ENCODE assay signal across 14 cellular contexts in the genomic region with DNA sequence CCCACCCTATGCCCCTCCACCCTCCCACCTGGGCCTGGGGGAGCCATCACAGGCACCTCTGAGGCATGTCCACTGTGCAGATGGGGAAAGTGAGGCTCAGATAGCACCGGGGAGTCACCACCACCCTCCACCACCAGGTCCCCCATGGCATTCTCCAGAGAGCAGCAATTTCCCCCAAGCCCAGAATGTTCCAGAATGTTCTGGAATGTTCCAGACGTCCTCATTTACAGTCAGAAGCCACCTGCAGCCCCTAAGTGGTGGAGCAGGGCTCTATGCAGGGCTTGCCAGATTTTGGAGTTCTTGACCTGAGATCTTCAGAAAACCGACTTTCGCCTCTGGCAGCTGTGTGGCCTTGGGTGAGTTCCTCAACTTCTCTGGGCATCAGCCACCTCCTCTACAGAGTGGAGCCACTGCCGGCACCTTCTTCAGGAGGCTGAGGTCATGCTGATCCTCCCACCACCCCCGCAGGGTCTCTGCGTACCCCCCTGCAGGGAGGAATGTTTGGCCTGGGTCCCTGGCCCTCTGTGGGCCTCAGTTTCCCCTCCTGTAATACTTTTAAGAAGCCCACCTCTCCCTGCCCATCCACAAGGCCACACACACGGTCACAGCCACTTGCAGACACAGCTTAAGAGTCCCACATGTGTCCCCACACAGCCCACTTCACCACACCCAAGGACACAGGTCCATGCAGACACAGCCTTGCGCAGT. TPM values are rescaled to one million over a fixed set of nuclear protein-coding genes. Genes with fewer than 3 reads are reported as not detected.
A peak's percentile ranks its signal among the peaks of the same experiment; 100 is the strongest.
DNase-seq lines count a peak whose midpoint lies in the region; ATAC-seq and TF ChIP-seq lines count a peak whose summit lies in the region.
"Had no signal": no experiment of that assay in that cellular context is flagged by ENCODE, and none has a peak within 500 bp of the region (broad histone marks: within the 10 kb centered on the region; RNA-seq: fewer than 3 reads in every experiment).

No MANE protein-coding gene starts in this region.

- intact Hi-C loops in natural killer cell (cut with micrococcal nuclease), result no loop called here
- intact Hi-C loops in naive thymus-derived CD4-positive, alpha-beta T cell (cut with micrococcal nuclease), result no loop called here

- H3K36me3 Mint-ChIP-seq in natural killer cell, result no peaks in the 10 kb centered on the region
- no peaks in the 10 kb centered on the region for H3K36me3 Mint-ChIP-seq in natural killer cell treated with Interleukin-12 subunit alpha and Interleukin-12 subunit beta and Interleukin-15 and Interleukin-18, amount 100 ng/mL, for 72 hours
- H3K36me3 Mint-ChIP-seq in naive thymus-derived CD4-positive, alpha-beta T cell, result no peaks in the 10 kb centered on the region
- H3K36me3 Mint-ChIP-seq in stimulated activated effector memory CD8-positive, alpha-beta T cell treated with anti-CD3 and anti-CD28 coated beads, Interleukin-12 subunit alpha, Interleukin-12 subunit beta, amount 100 ng/mL, for 72 hours, result no peaks in the 10 kb centered on the region
- H3K36me3 Mint-ChIP-seq: CD4-positive, CD25-positive, alpha-beta regulatory T cell had no signal

- H3K27ac ChIP-seq in naive thymus-derived CD4-positive, alpha-beta T cell (ENCODE audit: low read depth, low read length), result no peak overlapping the region
- H3K27ac ChIP-seq: BLaER1 treated with 17β-estradiol and CSF1 and Interleukin-3, amounts not matched to agents 10 nM and 100 nM had no signal

- no peaks in the 10 kb centered on the region for H3K36me3 ChIP-seq in naive thymus-derived CD4-positive, alpha-beta T cell (ENCODE audit: control insufficient read depth in 2 of 3, insufficient read depth in 3 of 3, low read length in 3 of 3)
- H3K36me3 ChIP-seq: BLaER1 treated with 17β-estradiol and CSF1 and Interleukin-3, amounts not matched to agents 10 nM and 100 nM; HAP-1 had no signal

- ATAC-seq in natural killer cell, result peak in 1 of 3 donors; percentile 34
- ATAC-seq in natural killer cell treated with Interleukin-12 subunit alpha and Interleukin-12 subunit beta and Interleukin-15 and Interleukin-18, amount 100 ng/mL, for 72 hours, result no peak
- peak; percentile 31 for ATAC-seq in naive thymus-derived CD4-positive, alpha-beta T cell
- ATAC-seq in stimulated activated effector memory CD8-positive, alpha-beta T cell treated with anti-CD3 and anti-CD28 coated beads, Interleukin-12 subunit alpha, Interleukin-12 subunit beta, amount 100 ng/mL, for 72 hours, result no peak
- no peak for ATAC-seq in HG03108 (IDR thresholded peaks at IDR 0.05; ENCODE audit: unreplicated experiment)

- H3K9me3 ChIP-seq in naive thymus-derived CD4-positive, alpha-beta T cell (ENCODE audit: control insufficient read depth in 2 of 3, low read length in 3 of 3), result no peaks in the 10 kb centered on the region
- H3K9me3 ChIP-seq: BLaER1 treated with 17β-estradiol and CSF1 and Interleukin-3, amounts not matched to agents 10 nM and 100 nM; HAP-1 had no signal

- DNase-seq in natural killer cell, result no peak
- DNase-seq in natural killer cell treated with Interleukin-12 subunit alpha and Interleukin-12 subunit beta and Interleukin-15 and Interleukin-18, amount 100 ng/mL, for 72 hours (ENCODE audit: low spot score), result no peak
- no peak for DNase-seq in naive thymus-derived CD4-positive, alpha-beta T cell
- DNase-seq in stimulated activated effector memory CD8-positive, alpha-beta T cell treated with anti-CD3 and anti-CD28 coated beads, Interleukin-12 subunit alpha, Interleukin-12 subunit beta, amount 100 ng/mL, for 72 hours (ENCODE audit: low spot score in 2 of 2), result no peak
- no peak for DNase-seq in inferior parietal cortex (ENCODE audit: extremely low spot score)
- DNase-seq: ACHN; CD4-positive, CD25-positive, alpha-beta regulatory T cell; DMS53; GF-D8; GOT3 had no signal

- H3K9me3 Mint-ChIP-seq in natural killer cell, result no peaks in the 10 kb centered on the region
- no peaks in the 10 kb centered on the region for H3K9me3 Mint-ChIP-seq in natural killer cell treated with Interleukin-12 subunit alpha and Interleukin-12 subunit beta and Interleukin-15 and Interleukin-18, amount 100 ng/mL, for 72 hours
- H3K9me3 Mint-ChIP-seq in naive thymus-derived CD4-positive, alpha-beta T cell, result no peaks in the 10 kb centered on the region
- no peaks in the 10 kb centered on the region for H3K9me3 Mint-ChIP-seq in stimulated activated effector memory CD8-positive, alpha-beta T cell treated with anti-CD3 and anti-CD28 coated beads, Interleukin-12 subunit alpha, Interleukin-12 subunit beta, amount 100 ng/mL, for 72 hours

- no peak for TF ChIP-seq CTCF in natural killer cell (IDR thresholded peaks at IDR 0.05)

- CTCF ChIA-PET in naive thymus-derived CD4-positive, alpha-beta T cell (lab: Charles Lee), result no interaction called here

- H3K4me1 ChIP-seq in naive thymus-derived CD4-positive, alpha-beta T cell (ENCODE audit: control insufficient read depth in 2 of 2, insufficient read depth in 2 of 2, low read length in 2 of 2), result no peaks in the 10 kb centered on the region
- H3K4me1 ChIP-seq: HAP-1 had no signal

- H3K4me3 Mint-ChIP-seq in natural killer cell, result peak overlapping the region; percentile 73
- no peak overlapping the region for H3K4me3 Mint-ChIP-seq in natural killer cell treated with Interleukin-12 subunit alpha and Interleukin-12 subunit beta and Interleukin-15 and Interleukin-18, amount 100 ng/mL, for 72 hours
- no peak overlapping the region for H3K4me3 Mint-ChIP-seq in naive thymus-derived CD4-positive, alpha-beta T cell
- no peak overlapping the region for H3K4me3 Mint-ChIP-seq in stimulated activated effector memory CD8-positive, alpha-beta T cell treated with anti-CD3 and anti-CD28 coated beads, Interleukin-12 subunit alpha, Interleukin-12 subunit beta, amount 100 ng/mL, for 72 hours
- H3K4me3 Mint-ChIP-seq: CD4-positive, CD25-positive, alpha-beta regulatory T cell had no signal

- POLR2A ChIA-PET in naive thymus-derived CD4-positive, alpha-beta T cell (lab: Charles Lee), result no interaction called here

- H3K4me1 Mint-ChIP-seq in natural killer cell, result peaks cover 19 to 23% of the 10 kb centered on the region in 2 donors
- peaks cover 6 to 17% of the 10 kb centered on the region in 2 donors for H3K4me1 Mint-ChIP-seq in natural killer cell treated with Interleukin-12 subunit alpha and Interleukin-12 subunit beta and Interleukin-15 and Interleukin-18, amount 100 ng/mL, for 72 hours (ENCODE audit: low read depth in 2 of 2)
- H3K4me1 Mint-ChIP-seq in naive thymus-derived CD4-positive, alpha-beta T cell, result peaks cover 0 to 7% (median 0%) of the 10 kb centered on the region in 7 donors
- H3K4me1 Mint-ChIP-seq in stimulated activated effector memory CD8-positive, alpha-beta T cell treated with anti-CD3 and anti-CD28 coated beads, Interleukin-12 subunit alpha, Interleukin-12 subunit beta, amount 100 ng/mL, for 72 hours, result peaks cover 5% of the 10 kb centered on the region

- H3K27me3 Mint-ChIP-seq in natural killer cell (ENCODE audit: low read depth in 2 of 2), result no peaks in the 10 kb centered on the region
- H3K27me3 Mint-ChIP-seq in natural killer cell treated with Interleukin-12 subunit alpha and Interleukin-12 subunit beta and Interleukin-15 and Interleukin-18, amount 100 ng/mL, for 72 hours, result no peaks in the 10 kb centered on the region
- peaks cover 0 to 6% (median 0%) of the 10 kb centered on the region in 5 donors for H3K27me3 Mint-ChIP-seq in naive thymus-derived CD4-positive, alpha-beta T cell

- H3K4me3 ChIP-seq in naive thymus-derived CD4-positive, alpha-beta T cell (ENCODE audit: low read length), result no peak overlapping the region
- H3K4me3 ChIP-seq: BLaER1 treated with 17β-estradiol and CSF1 and Interleukin-3, amounts not matched to agents 10 nM and 100 nM; HAP-1 had no signal

- H3K27me3 ChIP-seq in naive thymus-derived CD4-positive, alpha-beta T cell (ENCODE audit: control insufficient read depth in 2 of 2, insufficient read depth in 2 of 2, low read length in 2 of 2), result no peaks in the 10 kb centered on the region
- H3K27me3 ChIP-seq: BLaER1 treated with 17β-estradiol and CSF1 and Interleukin-3, amounts not matched to agents 10 nM and 100 nM had no signal

- peak overlapping the region; percentile 83 to 87 for H3K27ac Mint-ChIP-seq in natural killer cell
- H3K27ac Mint-ChIP-seq in natural killer cell treated with Interleukin-12 subunit alpha and Interleukin-12 subunit beta and Interleukin-15 and Interleukin-18, amount 100 ng/mL, for 72 hours, result no peak overlapping the region
- peak overlapping the region in 1 of 9 donors; percentile 16 for H3K27ac Mint-ChIP-seq in naive thymus-derived CD4-positive, alpha-beta T cell
- H3K27ac Mint-ChIP-seq in stimulated activated effector memory CD8-positive, alpha-beta T cell treated with anti-CD3 and anti-CD28 coated beads, Interleukin-12 subunit alpha, Interleukin-12 subunit beta, amount 100 ng/mL, for 72 hours, result peak overlapping the region; percentile 17
- H3K27ac Mint-ChIP-seq: CD4-positive, CD25-positive, alpha-beta regulatory T cell had no signal

RNA-seq across cellular contexts. Expression of a gene that starts 6.2 kb away (rescaled TPM):
- total RNA-seq in natural killer cell, result 1 to 10 TPM; 1.2 to 3.9 (median 2.3) TPM
- not detected for total RNA-seq in natural killer cell treated with Interleukin-12 subunit alpha and Interleukin-12 subunit beta and Interleukin-15 and Interleukin-18, amount 100 ng/mL, for 72 hours
- total RNA-seq in naive thymus-derived CD4-positive, alpha-beta T cell, result 1 to 10 TPM in 2 of 5 experiments, under 1 TPM in 1, not detected in 2; 0.24 to 6.2 (median 2.5) TPM
- not detected for polyA plus RNA-seq in naive thymus-derived CD4-positive, alpha-beta T cell
- total RNA-seq: A172 had no signal

RNA-seq across cellular contexts. Expression of a gene that starts 12.9 kb away (rescaled TPM):
- total RNA-seq in natural killer cell, result not detected
- not detected for total RNA-seq in natural killer cell treated with Interleukin-12 subunit alpha and Interleukin-12 subunit beta and Interleukin-15 and Interleukin-18, amount 100 ng/mL, for 72 hours
- under 1 TPM in 2 of 5 experiments, not detected in 3; 0.29 to 0.45 TPM for total RNA-seq in naive thymus-derived CD4-positive, alpha-beta T cell
- not detected for polyA plus RNA-seq in naive thymus-derived CD4-positive, alpha-beta T cell
- total RNA-seq: A172; CD4-positive, CD25-positive, alpha-beta regulatory T cell had no signal
- polyA plus RNA-seq: CD4-positive, CD25-positive, alpha-beta regulatory T cell had no signal

RNA-seq across cellular contexts. Expression of a gene that starts 24.7 kb away (rescaled TPM):
- total RNA-seq in natural killer cell, result under 1 TPM in 1 of 3 donors, not detected in 2; 0.34 TPM
- total RNA-seq in natural killer cell treated with Interleukin-12 subunit alpha and Interleukin-12 subunit beta and Interleukin-15 and Interleukin-18, amount 100 ng/mL, for 72 hours, result not detected
- total RNA-seq in naive thymus-derived CD4-positive, alpha-beta T cell, result not detected
- polyA plus RNA-seq in naive thymus-derived CD4-positive, alpha-beta T cell, result not detected
- total RNA-seq: A172; CD4-positive, CD25-positive, alpha-beta regulatory T cell had no signal
- polyA plus RNA-seq: CD4-positive, CD25-positive, alpha-beta regulatory T cell had no signal

RNA-seq across cellular contexts. Expression of a gene that starts 39.4 kb away (rescaled TPM):
- total RNA-seq in natural killer cell, result 100 to 1,000 TPM; 111 to 115 (median 113) TPM
- 100 to 1,000 TPM; 170 to 189 TPM for total RNA-seq in natural killer cell treated with Interleukin-12 subunit alpha and Interleukin-12 subunit beta and Interleukin-15 and Interleukin-18, amount 100 ng/mL, for 72 hours
- 100 to 1,000 TPM; 108 to 241 (median 135) TPM for total RNA-seq in naive thymus-derived CD4-positive, alpha-beta T cell
- polyA plus RNA-seq in naive thymus-derived CD4-positive, alpha-beta T cell, result 100 to 1,000 TPM; 381 to 415 TPM

RNA-seq across cellular contexts. Expression of a gene that starts 40.5 kb away (rescaled TPM):
- total RNA-seq in natural killer cell, result 10 to 100 TPM; 21.1 to 26.3 (median 24.2) TPM
- 1 to 10 TPM; 4.4 to 6.7 TPM for total RNA-seq in natural killer cell treated with Interleukin-12 subunit alpha and Interleukin-12 subunit beta and Interleukin-15 and Interleukin-18, amount 100 ng/mL, for 72 hours
- 10 to 100 TPM; 13.1 to 39.4 (median 27.8) TPM for total RNA-seq in naive thymus-derived CD4-positive, alpha-beta T cell
- 1 to 10 TPM; 6.3 to 7.0 TPM for polyA plus RNA-seq in naive thymus-derived CD4-positive, alpha-beta T cell

Comparison
In these comparisons a context has a peak if more than half of its experiments do, and no peak if none do; other contexts are left out.
1. H3K27ac Mint-ChIP-seq: peak in natural killer cell (2 of 2) and stimulated activated effector memory CD8-positive, alpha-beta T cell treated with anti-CD3 and anti-CD28 coated beads, Interleukin-12 subunit alpha, Interleukin-12 subunit beta, amount 100 ng/mL, for 72 hours (single experiment); none in natural killer cell treated with Interleukin-12 subunit alpha and Interleukin-12 subunit beta and Interleukin-15 and Interleukin-18, amount 100 ng/mL, for 72 hours (0 of 2).